In the genomic region with DNA sequence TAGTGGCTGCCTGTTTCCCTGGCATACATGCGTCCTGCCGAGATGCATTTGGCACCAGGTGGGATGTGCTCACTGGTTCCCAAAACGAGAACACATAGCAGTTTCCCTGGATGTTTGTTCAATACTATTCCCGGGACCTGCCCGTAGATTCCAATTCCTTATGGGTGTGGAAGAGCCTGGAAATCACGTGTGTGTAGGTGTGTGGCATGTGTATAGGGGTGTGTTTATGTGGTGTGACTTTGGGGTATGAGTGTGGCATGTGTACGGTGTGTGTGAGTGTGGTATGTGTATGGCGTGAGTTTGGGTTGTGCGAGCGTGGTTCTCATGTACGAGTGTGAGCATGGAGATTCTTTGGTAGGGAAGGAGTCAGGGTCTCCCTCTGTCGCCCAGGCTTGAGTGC, we compare ENCODE assay signal across 26 cellular contexts. TPM values are rescaled to one million over a fixed set of nuclear protein-coding genes. Genes with fewer than 3 reads are reported as not detected.
A peak's percentile ranks its signal among the peaks of the same experiment; 100 is the strongest.
DNase-seq lines count a peak whose midpoint lies in the region; ATAC-seq and TF ChIP-seq lines count a peak whose summit lies in the region.
"Had no signal": no experiment of that assay in that cellular context is flagged by ENCODE, and none has a peak within 500 bp of the region (broad histone marks: within the 10 kb centered on the region; RNA-seq: fewer than 3 reads in every experiment).

No MANE protein-coding gene starts in this region.

- no peaks in the 10 kb centered on the region for H4K20me1 ChIP-seq in neural progenitor cell (ENCODE audit: low read depth)

- POLR2A ChIA-PET in Panc1 (lab: Charles Lee), result interaction anchor here (0.5 kb wide), 1 partner anchor 278 kb away, joined by 4 read pairs; no protein-coding TSS in a partner anchor

- TF ChIP-seq CTCF in Panc1 (IDR thresholded peaks at IDR 0.05) (no peak), neural progenitor cell (IDR thresholded peaks at IDR 0.05) (no peak)

- ATAC-seq in Panc1 (peak; percentile 11; the same call in 1 of the 2 replicates), esophagus mucosa (peak; percentile 31), GM19023 (IDR thresholded peaks at IDR 0.05; ENCODE audit: unreplicated experiment) (no peak)
- ATAC-seq: HCT116, PC-3 had no signal

- no peak overlapping the region for H2AFZ ChIP-seq in neural progenitor cell (replicated peaks)

- peak overlapping the region; percentile 1 for H3K27ac Mint-ChIP-seq in neural progenitor cell

- H3K9ac ChIP-seq in neural progenitor cell, result no peak overlapping the region
- H3K9ac ChIP-seq: KMS-11 had no signal

- H3K4me1 ChIP-seq in Panc1 (ENCODE audit: control insufficient read depth, insufficient read depth, low read length) (peaks cover 8% of the 10 kb centered on the region), neural progenitor cell (peaks cover 7% of the 10 kb centered on the region)
- H3K4me1 ChIP-seq: SJSA1 had no signal

- CTCF ChIA-PET in Panc1 (lab: Charles Lee), result no interaction called here

- H3K4me3 ChIP-seq in Panc1 (ENCODE audit: low read depth in 2 of 2, low read length in 2 of 2) (no peak overlapping the region), neural progenitor cell (no peak overlapping the region)
- H3K4me3 ChIP-seq: SJSA1 had no signal

- no TSS peak for BruUV-seq in Panc1 (replicated peaks; lab: Mats Ljungman, UMichigan)

- no peaks in the 10 kb centered on the region for H3K27me3 ChIP-seq in Panc1 (ENCODE audit: control insufficient read depth, insufficient read depth, low read length)
- H3K27me3 ChIP-seq in neural progenitor cell, result no peaks in the 10 kb centered on the region

- H3K9me3 ChIP-seq in Panc1 (ENCODE audit: control insufficient read depth, insufficient read depth, low read depth, low read length) (no peaks in the 10 kb centered on the region), neural progenitor cell (ENCODE audit: low read depth) (no peaks in the 10 kb centered on the region)
- H3K9me3 ChIP-seq: SJSA1 had no signal

- no peaks in the 10 kb centered on the region for H3K9me3 Mint-ChIP-seq in neural progenitor cell
- H3K9me3 Mint-ChIP-seq: CD4-positive, alpha-beta memory T cell; IgD-negative memory B cell had no signal

- intact Hi-C loops in Panc1 (cut with micrococcal nuclease; ENCODE audit: unreplicated experiment), result no loop called here

- H3K4me3 Mint-ChIP-seq in neural progenitor cell, result no peak overlapping the region
- H3K4me3 Mint-ChIP-seq: CD4-positive, alpha-beta memory T cell; IgD-negative memory B cell had no signal

- H3K79me2 ChIP-seq in neural progenitor cell (ENCODE audit: low read depth), result no peaks in the 10 kb centered on the region

- peaks cover 4% of the 10 kb centered on the region for H3K36me3 Mint-ChIP-seq in neural progenitor cell
- H3K36me3 Mint-ChIP-seq: CD4-positive, alpha-beta memory T cell; IgD-negative memory B cell had no signal

- DNase-seq in Panc1 (ENCODE audit: low read depth, low spot score), result no peak
- DNase-seq in neural progenitor cell (ENCODE audit: low spot score), result no peak
- DNase-seq in nucleus accumbens (lab: John Stamatoyannopoulos, UW), result no peak
- DNase-seq in NCI-H345 (lab: John Stamatoyannopoulos, UW), result no peak
- DNase-seq: C1 segment of cervical spinal cord; CD4-positive, alpha-beta memory T cell; COR-L47; MM.1S; NCI-H2029; NCI-H446 treated with DMSO at 0.1 percent for 48 hours; NCI-H526; NK-92 treated with Interleukin-12 subunit alpha and Interleukin-12 subunit beta, amount 100 ng/mL, for 24 hours; PC-3 had no signal

- H3F3A ChIP-seq in neural progenitor cell (ENCODE audit: low read depth), result no peaks in the 10 kb centered on the region

- no peak overlapping the region for H3K4me2 ChIP-seq in neural progenitor cell
- H3K4me2 ChIP-seq: KMS-11 had no signal

- H3K4me1 Mint-ChIP-seq in neural progenitor cell, result peaks cover 15% of the 10 kb centered on the region
- H3K4me1 Mint-ChIP-seq: IgD-negative memory B cell had no signal

- no peaks in the 10 kb centered on the region for H3K36me3 ChIP-seq in Panc1 (ENCODE audit: control insufficient read depth, insufficient read depth, low read length)
- no peaks in the 10 kb centered on the region for H3K36me3 ChIP-seq in neural progenitor cell
- H3K36me3 ChIP-seq: SJSA1 had no signal

- H3K27ac ChIP-seq in Panc1 (ENCODE audit: low read length), result no peak overlapping the region
- H3K27ac ChIP-seq in angular gyrus (ENCODE audit: low read depth, low read length), result peak overlapping the region; percentile 0
- no peak overlapping the region for H3K27ac ChIP-seq in neural progenitor cell
- H3K27ac ChIP-seq: KMS-11, SJSA1 had no signal

- in situ Hi-C loops in Panc1 (cut with HindIII; ENCODE audit: low pct_unique_long_range_greater_than_20kb, low sequenced_read_pairs), result no loop called here

- peaks cover 2% of the 10 kb centered on the region for H3K27me3 Mint-ChIP-seq in neural progenitor cell (ENCODE audit: insufficient read depth, low read depth)

RNA-seq across cellular contexts. Expression of a gene that starts 2.9 kb away (rescaled TPM):
- total RNA-seq in Panc1 (2021; ENCODE audit: unreplicated experiment) (not detected), esophagus mucosa (not detected), neural progenitor cell (ENCODE audit: low replicate concordance) (0.50 TPM in 1 of 2 replicates, not detected in the other)
- not detected for polyA plus RNA-seq in Panc1 (2012; ENCODE audit: insufficient read length)
- total RNA-seq: A673; CD4-positive, alpha-beta memory T cell; G401; H4; PC-3; RPMI7951; SJSA1 had no signal
- polyA plus RNA-seq: CD4-positive, alpha-beta memory T cell; IgD-negative memory B cell had no signal

RNA-seq across cellular contexts. Expression of a gene that starts 19.9 kb away (rescaled TPM):
- 0.18 TPM for total RNA-seq in Panc1 (2021; ENCODE audit: unreplicated experiment)
- 0.61 TPM for polyA plus RNA-seq in Panc1 (2012; ENCODE audit: insufficient read length)
- 0.56 TPM for total RNA-seq in esophagus mucosa
- 2.0 and 6.8 TPM in 2 replicates for total RNA-seq in neural progenitor cell (ENCODE audit: low replicate concordance)
- total RNA-seq: A673; CD4-positive, alpha-beta memory T cell; Daoy; G401; H4; PC-3; RPMI7951 had no signal
- polyA plus RNA-seq: CD4-positive, alpha-beta memory T cell; IgD-negative memory B cell had no signal

RNA-seq across cellular contexts. Expression of a gene that starts 55.7 kb away (rescaled TPM):
- total RNA-seq in Panc1 (2021; ENCODE audit: unreplicated experiment), result not detected
- polyA plus RNA-seq in Panc1 (2012; ENCODE audit: insufficient read length), result 0.29 TPM
- not detected for total RNA-seq in esophagus mucosa
- not detected in 2 replicates for total RNA-seq in neural progenitor cell (ENCODE audit: low replicate concordance)
- total RNA-seq: A673; CD4-positive, alpha-beta memory T cell; Daoy; G401; H4; PC-3; Right ventricle myocardium superior; RPMI7951; SJSA1 had no signal
- polyA plus RNA-seq: IgD-negative memory B cell had no signal
